Comparison of ENCODE assay signal across 11 cellular contexts in genomic region chr4:86482851-86483490, GRCh38.
DNase-seq lines count a peak whose midpoint lies in the region; ATAC-seq and TF ChIP-seq lines count a peak whose summit lies in the region.
"Had no signal": no experiment of that assay in that cellular context is flagged by ENCODE, and none has a peak within 500 bp of the region (broad histone marks: within the 10 kb centered on the region; RNA-seq: fewer than 3 reads in every experiment).

No MANE protein-coding gene starts in this region.

- no peak for ATAC-seq in esophagus mucosa
- ATAC-seq: stimulated activated naive CD8-positive, alpha-beta T cell treated with anti-CD3 and anti-CD28 coated beads, Interleukin-15, Interleukin-2, amounts not matched to agents 100 U/mL and 50 U/mL, for 24 hours had no signal

- H3K4me1 ChIP-seq in iPS DF 6.9 (ENCODE audit: control insufficient read depth, insufficient read depth, low read length): no peaks in the 10 kb centered on the region; the same call in 1 of the 2 replicates
- H3K4me1 ChIP-seq in CD4-positive, alpha-beta memory T cell (ENCODE audit: insufficient read depth, low read length): no peaks in the 10 kb centered on the region

- no CpG with 5 or more reads among the region's 5 CpGs for WGBS in iPS DF 6.9 (ENCODE audit: insufficient coverage, insufficient read length)

- intact Hi-C loops in CD4-positive, alpha-beta memory T cell (cut with micrococcal nuclease): no loop called here

- DNase-seq in AG04450 (ENCODE audit: low read depth, low spot score) (no peak), SKM-1 treated with dmso at 0.1 percent for 144 hours (lab: John Stamatoyannopoulos, UW; ENCODE audit: unreplicated experiment) (peak; percentile 68), iPS DF 6.9 (ENCODE audit: low read depth, low spot score) (peak; percentile 81), DMS79 (lab: John Stamatoyannopoulos, UW) (no peak), T-helper 9 cell (no peak)
- peak; percentile 45 for DNase-seq in Jurkat, Clone E6-1 (ENCODE audit: low read depth, low spot score)
- no peak for DNase-seq in CD4-positive, alpha-beta memory T cell
- DNase-seq: activated CD4-positive, CD25-positive, alpha-beta regulatory T cell treated with anti-CD3 and anti-CD28 coated beads, Interleukin-2, amount 50 U/mL, for 72 hours; stimulated activated naive CD8-positive, alpha-beta T cell treated with anti-CD3 and anti-CD28 coated beads, Interleukin-15, Interleukin-2, amounts not matched to agents 100 U/mL and 50 U/mL, for 24 hours had no signal

- H3K36me3 Mint-ChIP-seq in CD4-positive, alpha-beta memory T cell: no peaks in the 10 kb centered on the region

- no peak overlapping the region for H3K4me3 ChIP-seq in AG04450 (ENCODE audit: low read depth, low read length)
- H3K4me3 ChIP-seq in Jurkat, Clone E6-1 (ENCODE audit: low read length): no peak overlapping the region
- no peak overlapping the region for H3K4me3 ChIP-seq in iPS DF 6.9 (ENCODE audit: low read length)
- H3K4me3 ChIP-seq in CD4-positive, alpha-beta memory T cell (ENCODE audit: low read length in 2 of 2): no peak overlapping the region

- no peak overlapping the region for H3K27ac Mint-ChIP-seq in CD4-positive, alpha-beta memory T cell
- H3K27ac Mint-ChIP-seq: dendritic cell treated with granulocyte-macrophage colony-stimulating factor and Interleukin-4, amounts not matched to agents 40 ng/mL and 50 ng/mL, for 4 days had no signal

- CTCF ChIA-PET in AG04450 (lab: Charles Lee): interaction anchor here (0.6 to 5.6 kb wide), 2 partner anchors 15 to 101 kb away, joined by 3 to 51 read pairs; no protein-coding TSS in a partner anchor
- CTCF ChIA-PET in CD4-positive, alpha-beta memory T cell (lab: Charles Lee; ENCODE audit: partially characterized antibody): interaction anchor here (0.7 kb wide), 1 partner anchor 15 kb away, joined by 4 read pairs; no protein-coding TSS in a partner anchor

- no peaks in the 10 kb centered on the region for H3K36me3 ChIP-seq in iPS DF 6.9 (ENCODE audit: control insufficient read depth, insufficient read depth, low read length)
- H3K36me3 ChIP-seq in CD4-positive, alpha-beta memory T cell (ENCODE audit: insufficient read depth, low read length): no peaks in the 10 kb centered on the region

- H3K27me3 ChIP-seq in AG04450 (ENCODE audit: control insufficient read depth, insufficient read depth, low read length) (no peaks in the 10 kb centered on the region), iPS DF 6.9 (ENCODE audit: control insufficient read depth, insufficient read depth, low read length) (no peaks in the 10 kb centered on the region)
- H3K27me3 ChIP-seq in CD4-positive, alpha-beta memory T cell (ENCODE audit: insufficient read depth, low read length): no peaks in the 10 kb centered on the region

- H3K27ac ChIP-seq in AG04450 (ENCODE audit: low read depth, low read length) (no peak overlapping the region), iPS DF 6.9 (ENCODE audit: low read length) (peak overlapping the region; percentile 90)
- H3K27ac ChIP-seq in CD4-positive, alpha-beta memory T cell (ENCODE audit: low read depth, low read length): no peak overlapping the region

- H3K4me1 Mint-ChIP-seq in CD4-positive, alpha-beta memory T cell: peaks cover 0 to 3% (median 2%) of the 10 kb centered on the region in 4 donors

- POLR2A ChIA-PET in AG04450 (lab: Yijun Ruan, JAX): no interaction called here
- POLR2A ChIA-PET in CD4-positive, alpha-beta memory T cell (lab: Charles Lee; ENCODE audit: partially characterized antibody): no interaction called here

- H3K4me3 Mint-ChIP-seq in CD4-positive, alpha-beta memory T cell: peak overlapping the region in 1 of 8 donors; percentile 18
- H3K4me3 Mint-ChIP-seq: dendritic cell treated with granulocyte-macrophage colony-stimulating factor and Interleukin-4, amounts not matched to agents 40 ng/mL and 50 ng/mL, for 4 days had no signal

- H3K9me3 Mint-ChIP-seq in CD4-positive, alpha-beta memory T cell: no peaks in the 10 kb centered on the region
- H3K9me3 Mint-ChIP-seq: dendritic cell treated with granulocyte-macrophage colony-stimulating factor and Interleukin-4, amounts not matched to agents 40 ng/mL and 50 ng/mL, for 4 days had no signal

- H3K27me3 Mint-ChIP-seq in CD4-positive, alpha-beta memory T cell: no peaks in the 10 kb centered on the region

- H3K9me3 ChIP-seq in AG04450 (ENCODE audit: control insufficient read depth, insufficient read depth, low read length) (no peaks in the 10 kb centered on the region), iPS DF 6.9 (ENCODE audit: control insufficient read depth, insufficient read depth, low read length) (no peaks in the 10 kb centered on the region)
- H3K9me3 ChIP-seq in CD4-positive, alpha-beta memory T cell (ENCODE audit: control insufficient read depth in 1 of 2, low read length in 2 of 2): no peaks in the 10 kb centered on the region

- peak; percentile 40 for TF ChIP-seq CTCF in AG04450 (IDR thresholded peaks at IDR 0.05; ENCODE audit: low read depth, low read length)

Comparison
In these comparisons a context has a peak if more than half of its experiments do, and no peak if none do; other contexts are left out.
1. DNase-seq: peak in Jurkat, Clone E6-1 (single experiment), SKM-1 treated with dmso at 0.1 percent for 144 hours (single experiment) and iPS DF 6.9 (single experiment); none in AG04450 (single experiment), CD4-positive, alpha-beta memory T cell (0 of 5), DMS79 (single experiment) and T-helper 9 cell (single experiment).